In the genomic region with DNA sequence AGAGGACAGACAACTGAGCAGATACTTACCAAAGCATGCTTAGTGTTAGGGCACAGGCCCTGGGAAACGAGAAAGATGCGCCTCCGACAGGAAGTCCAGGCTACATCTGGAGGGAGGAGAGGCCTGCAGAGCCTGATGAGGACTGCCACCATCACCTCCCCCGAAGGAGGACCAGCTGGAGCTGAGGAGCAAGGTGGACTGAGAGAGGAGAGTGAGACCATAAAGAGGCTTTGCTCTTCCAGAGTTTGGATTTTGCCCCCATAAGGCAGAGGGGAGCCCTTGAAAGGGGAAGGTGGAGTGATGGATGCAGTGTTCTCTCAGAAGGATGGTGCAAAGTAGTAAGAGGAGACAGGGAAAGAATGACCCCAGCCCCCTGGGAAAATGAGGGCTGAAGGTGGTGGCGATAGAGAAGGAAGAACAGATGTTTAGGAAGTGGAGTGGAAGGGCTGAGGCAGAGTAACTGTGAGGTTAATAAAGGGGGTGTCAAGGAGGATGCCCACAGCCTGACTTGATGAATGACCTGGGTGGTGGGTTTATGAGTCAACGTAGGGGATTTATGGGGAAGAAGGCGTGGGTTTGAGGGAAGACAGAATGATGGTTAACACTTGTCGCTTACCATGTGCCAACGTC, we compare ENCODE assay signal across 8 cellular contexts. TPM values are rescaled to one million over a fixed set of nuclear protein-coding genes. Genes with fewer than 3 reads are reported as not detected.
DNase-seq lines count a peak whose midpoint lies in the region; ATAC-seq and TF ChIP-seq lines count a peak whose summit lies in the region.

No MANE protein-coding gene starts in this region.

- POLR2A ChIA-PET in activated CD4-positive, alpha-beta memory T cell treated with anti-CD3 and anti-CD28 coated beads for 36 hours (lab: Charles Lee): no interaction called here

- no peak overlapping the region for H3K4me3 Mint-ChIP-seq in activated CD4-positive, alpha-beta memory T cell treated with anti-CD3 and anti-CD28 coated beads for 36 hours

- intact Hi-C loops in activated CD4-positive, alpha-beta memory T cell treated with anti-CD3 and anti-CD28 coated beads for 36 hours (cut with micrococcal nuclease): loop anchor here (1.0 to 5.0 kb wide), 9 partner anchors 64 to 1016 kb away; a partner anchor contains a TSS

- H3K9me3 Mint-ChIP-seq in activated CD4-positive, alpha-beta memory T cell treated with anti-CD3 and anti-CD28 coated beads for 36 hours: no peaks in the 10 kb centered on the region

- DNase-seq in DMS53 (lab: John Stamatoyannopoulos, UW) (peak; percentile 60), HL-60 (ENCODE audit: low read depth in 1 of 2, low spot score in 1 of 2) (peak in 1 of 2 experiments; percentile 42), hepatic stellate cell (ENCODE audit: low spot score) (peak; percentile 13), mesenteric fat pad (ENCODE audit: low spot score) (no peak), occipital lobe (lab: John Stamatoyannopoulos, UW) (no peak)
- peak; percentile 44 for DNase-seq in activated CD4-positive, alpha-beta memory T cell treated with anti-CD3 and anti-CD28 coated beads for 36 hours
- DNase-seq in stimulated activated CD4-positive, alpha-beta T cell treated with anti-CD3 and anti-CD28 coated beads, Interleukin-4, amount 100 ng/mL, for 48 hours (ENCODE audit: low read depth in 2 of 2): peak; percentile 9 to 15

- no peak for ATAC-seq in GM18498 (IDR thresholded peaks at IDR 0.05; ENCODE audit: unreplicated experiment)

- no peak overlapping the region for H3K27ac Mint-ChIP-seq in activated CD4-positive, alpha-beta memory T cell treated with anti-CD3 and anti-CD28 coated beads for 36 hours

- H3K27me3 ChIP-seq in HL-60 (ENCODE audit: insufficient read depth, poor library complexity, severe bottlenecking): no peaks in the 10 kb centered on the region

- TF ChIP-seq CTCF in HL-60 (IDR thresholded peaks at IDR 0.05; ENCODE audit: insufficient read depth, low read length): no peak

- no peaks in the 10 kb centered on the region for H3K36me3 Mint-ChIP-seq in activated CD4-positive, alpha-beta memory T cell treated with anti-CD3 and anti-CD28 coated beads for 36 hours

- peaks cover 6% of the 10 kb centered on the region for H3K4me1 Mint-ChIP-seq in activated CD4-positive, alpha-beta memory T cell treated with anti-CD3 and anti-CD28 coated beads for 36 hours (ENCODE audit: low read depth)

- H3K4me3 ChIP-seq in HL-60 (replicated peaks; ENCODE audit: insufficient read depth, low read length): peak overlapping the region; percentile 52

- peak overlapping the region; percentile 90 for H3K27ac ChIP-seq in HL-60 (replicated peaks)

- CTCF ChIA-PET in activated CD4-positive, alpha-beta memory T cell treated with anti-CD3 and anti-CD28 coated beads for 36 hours (lab: Charles Lee): no interaction called here

- no peaks in the 10 kb centered on the region for H3K27me3 Mint-ChIP-seq in activated CD4-positive, alpha-beta memory T cell treated with anti-CD3 and anti-CD28 coated beads for 36 hours

RNA-seq across cellular contexts. Expression of a gene that starts 1.1 kb away (rescaled TPM):
- total RNA-seq in activated CD4-positive, alpha-beta memory T cell treated with anti-CD3 and anti-CD28 coated beads for 36 hours: 10 to 100 TPM; 38.0 to 39.4 TPM
- 31.8 TPM for total RNA-seq in mesenteric fat pad
- 5.5 TPM for total RNA-seq in occipital lobe

Comparison
In these comparisons a context has a peak if more than half of its experiments do, and no peak if none do; other contexts are left out.
1. DNase-seq: peak in DMS53 (single experiment), activated CD4-positive, alpha-beta memory T cell treated with anti-CD3 and anti-CD28 coated beads for 36 hours (single experiment), hepatic stellate cell (single experiment) and stimulated activated CD4-positive, alpha-beta T cell treated with anti-CD3 and anti-CD28 coated beads, Interleukin-4, amount 100 ng/mL, for 48 hours (2 of 2); none in mesenteric fat pad (single experiment) and occipital lobe (single experiment).